21 cellular contexts compared by ENCODE assay signal in the genomic region with DNA sequence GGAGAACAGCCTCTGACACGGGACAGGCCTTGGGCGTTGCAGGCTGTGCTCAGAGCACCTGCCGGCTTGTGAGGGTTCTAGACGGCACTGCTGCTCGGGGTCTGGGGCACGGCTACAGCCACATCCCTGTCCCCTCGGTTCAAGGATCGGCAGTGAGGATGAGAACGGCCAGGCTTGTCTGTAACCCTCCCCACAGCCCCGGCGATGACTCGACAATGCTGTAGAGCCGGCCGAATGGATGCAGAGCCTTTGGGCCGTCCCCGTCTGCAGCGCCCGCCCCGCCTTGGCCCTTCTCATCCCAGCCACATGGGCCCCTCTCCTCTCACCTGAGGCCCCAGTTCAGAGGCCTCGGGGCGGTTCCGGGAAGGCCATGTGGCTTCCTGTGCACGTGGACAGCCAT.
"Had no signal": no experiment of that assay in that cellular context is flagged by ENCODE, and none has a peak within 500 bp of the region (broad histone marks: within the 10 kb centered on the region; RNA-seq: fewer than 3 reads in every experiment).

No MANE protein-coding gene starts in this region.

- H3K27me3 ChIP-seq: ascending aorta, esophagus squamous epithelium, heart right ventricle had no signal

- H3K9me3 ChIP-seq: ascending aorta, esophagus squamous epithelium, heart right ventricle, psoas muscle, thoracic aorta had no signal

- ATAC-seq: heart right ventricle; left ventricle myocardium superior; psoas muscle; right cardiac atrium; stimulated activated effector memory CD8-positive, alpha-beta T cell treated with anti-CD3 and anti-CD28 coated beads, Interleukin-12 subunit alpha, Interleukin-12 subunit beta, amount 100 ng/mL, for 72 hours; T-cell had no signal

- H3K36me3 ChIP-seq: thoracic aorta had no signal

- H3K27ac Mint-ChIP-seq: activated B cell treated with CpG ODN at 0.5 μM for 24 hours; activated CD4-positive, alpha-beta memory T cell treated with anti-CD3 and anti-CD28 coated beads for 36 hours; stimulated activated effector memory CD8-positive, alpha-beta T cell treated with anti-CD3 and anti-CD28 coated beads, Interleukin-12 subunit alpha, Interleukin-12 subunit beta, amount 100 ng/mL, for 72 hours; T-cell had no signal

- H3K27ac ChIP-seq: ascending aorta, esophagus squamous epithelium, heart right ventricle, psoas muscle, thoracic aorta had no signal

- H3K27me3 Mint-ChIP-seq: activated B cell treated with CpG ODN at 0.5 μM for 24 hours; activated CD4-positive, alpha-beta memory T cell treated with anti-CD3 and anti-CD28 coated beads for 36 hours; T-cell had no signal

- H3K4me3 ChIP-seq: ascending aorta, esophagus squamous epithelium, heart right ventricle, psoas muscle, thoracic aorta had no signal

- H3K9me3 Mint-ChIP-seq: activated B cell treated with CpG ODN at 0.5 μM for 24 hours; activated CD4-positive, alpha-beta memory T cell treated with anti-CD3 and anti-CD28 coated beads for 36 hours; neural crest cell; stimulated activated effector memory CD8-positive, alpha-beta T cell treated with anti-CD3 and anti-CD28 coated beads, Interleukin-12 subunit alpha, Interleukin-12 subunit beta, amount 100 ng/mL, for 72 hours; T-cell had no signal

- H3K4me3 Mint-ChIP-seq: activated B cell treated with CpG ODN at 0.5 μM for 24 hours; activated CD4-positive, alpha-beta memory T cell treated with anti-CD3 and anti-CD28 coated beads for 36 hours; neural crest cell; stimulated activated effector memory CD8-positive, alpha-beta T cell treated with anti-CD3 and anti-CD28 coated beads, Interleukin-12 subunit alpha, Interleukin-12 subunit beta, amount 100 ng/mL, for 72 hours; T-cell had no signal

- H3K4me1 Mint-ChIP-seq: activated B cell treated with CpG ODN at 0.5 μM for 24 hours had no signal

- H3K4me1 ChIP-seq: ascending aorta, esophagus squamous epithelium, heart right ventricle, psoas muscle had no signal

- DNase-seq: activated B cell treated with CpG ODN at 0.5 μM for 24 hours; activated CD4-positive, alpha-beta memory T cell treated with anti-CD3 and anti-CD28 coated beads for 36 hours; activated CD4-positive, alpha-beta T cell treated with anti-CD3 and anti-CD28 coated beads for 4 hours; activated naive CD4-positive, alpha-beta T cell treated with anti-CD3 and anti-CD28 coated beads, Interleukin-2, amount 50 U/mL, for 16 hours; activated T-cell treated with anti-CD3 and anti-CD28 coated beads, Interleukin-2, amount 50 U/mL, for 1 hour; cortex of kidney; effector CD8-positive, alpha-beta T cell; esophagus squamous epithelium; heart right ventricle; kidney glomerular epithelial cell; left ventricle myocardium superior; psoas muscle; small intestine; stimulated activated CD4-positive, alpha-beta T cell treated with anti-CD3 and anti-CD28 coated beads, Interleukin-4, amount 100 ng/mL, for 24 hours; T-cell; T-helper 9 cell had no signal
